In genomic region chr9:18798518-18799290, GRCh38 we compare ENCODE assay signal across 26 cellular contexts.
DNase-seq lines count a peak whose midpoint lies in the region; ATAC-seq and TF ChIP-seq lines count a peak whose summit lies in the region.
"Had no signal": no experiment of that assay in that cellular context is flagged by ENCODE, and none has a peak within 500 bp of the region (broad histone marks: within the 10 kb centered on the region; RNA-seq: fewer than 3 reads in every experiment).

No MANE protein-coding gene starts in this region.

- intact Hi-C loops in uterus (cut with DNase I; ENCODE audit: low total_unique reads), result no loop called here

- no peak overlapping the region for H3K27ac ChIP-seq in neural progenitor cell
- H3K27ac ChIP-seq in uterus, result peak overlapping the region; percentile 17 to 32
- H3K27ac ChIP-seq: RWPE1 had no signal

- H3K79me2 ChIP-seq in neural progenitor cell (ENCODE audit: low read depth), result no peaks in the 10 kb centered on the region

- H3K9me3 ChIP-seq in neural progenitor cell (ENCODE audit: low read depth) (no peaks in the 10 kb centered on the region), uterus (no peaks in the 10 kb centered on the region)

- H3K36me3 ChIP-seq in neural progenitor cell (no peaks in the 10 kb centered on the region), uterus (no peaks in the 10 kb centered on the region)
- H3K36me3 ChIP-seq: BE2C had no signal

- H3F3A ChIP-seq in neural progenitor cell (ENCODE audit: low read depth), result peaks cover 7% of the 10 kb centered on the region

- H3K36me3 Mint-ChIP-seq in brain (peaks cover 4% of the 10 kb centered on the region), neural progenitor cell (no peaks in the 10 kb centered on the region)
- H3K36me3 Mint-ChIP-seq: CD14-positive monocyte; CD8-positive, alpha-beta memory T cell had no signal

- no peak overlapping the region for H3K4me3 ChIP-seq in neural progenitor cell
- no peak overlapping the region for H3K4me3 ChIP-seq in uterus

- H3K4me3 Mint-ChIP-seq in brain, result no peak overlapping the region
- no peak overlapping the region for H3K4me3 Mint-ChIP-seq in neural progenitor cell
- H3K4me3 Mint-ChIP-seq: CD14-positive monocyte; CD8-positive, alpha-beta memory T cell had no signal

- peaks cover 4% of the 10 kb centered on the region for H3K27me3 Mint-ChIP-seq in brain
- peaks cover 2% of the 10 kb centered on the region for H3K27me3 Mint-ChIP-seq in neural progenitor cell (ENCODE audit: insufficient read depth, low read depth)

- H4K20me1 ChIP-seq in neural progenitor cell (ENCODE audit: low read depth), result no peaks in the 10 kb centered on the region

- H3K9ac ChIP-seq in neural progenitor cell, result no peak overlapping the region

- H3K27ac Mint-ChIP-seq in brain, result peak overlapping the region in 4 of 5 experiments; percentile 19 to 79 (median 65)
- no peak overlapping the region for H3K27ac Mint-ChIP-seq in neural progenitor cell
- H3K27ac Mint-ChIP-seq: CD14-positive monocyte; CD8-positive, alpha-beta memory T cell had no signal

- DNase-seq in NCI-H82 (lab: John Stamatoyannopoulos, UW) (peak; percentile 17), NCI-H82 treated with DMSO at 0.1 percent for 48 hours (lab: John Stamatoyannopoulos, UW; ENCODE audit: unreplicated experiment) (no peak), neural progenitor cell (ENCODE audit: low spot score) (no peak), uterus (no peak)
- no peak for DNase-seq in stimulated activated CD4-positive, alpha-beta T cell treated with anti-CD3 and anti-CD28 coated beads, Interleukin-4, amount 100 ng/mL, for 24 hours
- DNase-seq: 8988T; ACHN; BE2C; Calu3; CD8-positive, alpha-beta memory T cell; DND-41; H7; KBM-7; MV-4-11; NCI-H1105; NCI-H1436 treated with DMSO at 0.1 percent for 48 hours; NCI-H187 treated with DMSO at 0.1 percent for 48 hours; NCI-H2171 treated with DMSO at 0.1 percent for 48 hours; NCI-H526; SHP77; SW 1271 had no signal

- H3K9me3 Mint-ChIP-seq in brain (peaks cover 0 to 3% (median 0%) of the 10 kb centered on the region in 5 experiments), neural progenitor cell (no peaks in the 10 kb centered on the region)

- ATAC-seq in GM21390 (IDR thresholded peaks at IDR 0.05; ENCODE audit: unreplicated experiment) (no peak), GM18861 (IDR thresholded peaks at IDR 0.05; ENCODE audit: unreplicated experiment) (no peak)

- H2AFZ ChIP-seq in neural progenitor cell (replicated peaks), result peak overlapping the region; percentile 29

- TF ChIP-seq CTCF in brain (conservative IDR thresholded peaks at IDR 0.05), result no peak
- TF ChIP-seq CTCF in neural progenitor cell (IDR thresholded peaks at IDR 0.05), result no peak
- no peak for TF ChIP-seq CTCF in uterus (IDR thresholded peaks at IDR 0.05)

- H3K4me1 ChIP-seq in neural progenitor cell (peaks cover 6% of the 10 kb centered on the region), uterus (no peaks in the 10 kb centered on the region)
- H3K4me1 ChIP-seq: BE2C had no signal

- no peak for TF ChIP-seq POLR2A in uterus (IDR thresholded peaks at IDR 0.05)

- no peak overlapping the region for H3K4me2 ChIP-seq in neural progenitor cell

- H3K4me1 Mint-ChIP-seq in brain, result peaks cover 40% of the 10 kb centered on the region
- peaks cover 32% of the 10 kb centered on the region for H3K4me1 Mint-ChIP-seq in neural progenitor cell
- H3K4me1 Mint-ChIP-seq: CD14-positive monocyte; CD8-positive, alpha-beta memory T cell had no signal

- H3K27me3 ChIP-seq in neural progenitor cell, result no peaks in the 10 kb centered on the region
- H3K27me3 ChIP-seq in uterus, result no peaks in the 10 kb centered on the region
- H3K27me3 ChIP-seq: BE2C had no signal
